ENCODE assay signal across 28 cellular contexts in genomic region chr2:66281980-66282379, GRCh38.
"Had no signal": no experiment of that assay in that cellular context is flagged by ENCODE, and none has a peak within 500 bp of the region (broad histone marks: within the 10 kb centered on the region; RNA-seq: fewer than 3 reads in every experiment).

No MANE protein-coding gene starts in this region.

- H3K4me2 ChIP-seq: neural progenitor cell had no signal

- H3K27me3 ChIP-seq: neural progenitor cell, ovary, right lobe of liver, sigmoid colon, stomach, thyroid gland, tibial nerve, upper lobe of right lung, uterus had no signal

- H3K4me1 Mint-ChIP-seq: natural killer cell; nephron; neural progenitor cell; stimulated activated effector memory CD8-positive, alpha-beta T cell treated with anti-CD3 and anti-CD28 coated beads, Interleukin-12 subunit alpha, Interleukin-12 subunit beta, amount 100 ng/mL, for 72 hours; stimulated activated naive B cell treated with anti-CD40 and anti-IgM and Interleukin-4, amounts not matched to agents 10 μg/mL and 1 μg/mL and 100 μg/mL, for 72 hours had no signal

- H3K27me3 Mint-ChIP-seq: progenitor cell of endocrine pancreas; stimulated activated naive CD8-positive, alpha-beta T cell treated with anti-CD3 and anti-CD28 coated beads, Interleukin-15, Interleukin-2, amounts not matched to agents 100 ng/mL and 50 ng/mL, for 24 hours; type B pancreatic cell had no signal

- H3K36me3 ChIP-seq: neural progenitor cell, ovary, right lobe of liver, sigmoid colon, stomach, thoracic aorta, thyroid gland, tibial nerve, upper lobe of right lung, uterus had no signal

- H3K9ac ChIP-seq: neural progenitor cell, parathyroid adenoma had no signal

- DNase-seq: natural killer cell; occipital lobe; ovary; posterior cingulate gyrus; psoas muscle; right cardiac atrium; right lobe of liver; sigmoid colon; small intestine; stimulated activated CD4-positive, alpha-beta T cell treated with anti-CD3 and anti-CD28 coated beads, Interleukin-15, amount 100 ng/mL, for 24 hours; stimulated activated CD4-positive, alpha-beta T cell treated with anti-CD3 and anti-CD28 coated beads, Interleukin-2, amount 100 ng/mL, for 24 hours; stimulated activated CD4-positive, alpha-beta T cell treated with anti-CD3 and anti-CD28 coated beads, Interleukin-2, amount 100 ng/mL, for 48 hours; stimulated activated CD4-positive, alpha-beta T cell treated with anti-CD3 and anti-CD28 coated beads, Interleukin-4, amount 100 ng/mL, for 24 hours; stimulated activated naive B cell treated with anti-CD40 and anti-IgM and Interleukin-4, amounts not matched to agents 10 μg/mL and 1 μg/mL and 100 μg/mL, for 72 hours; stimulated activated naive CD4-positive, alpha-beta T cell treated with Interleukin-2 at 50 U/mL for 16 hours; stomach; thyroid gland; upper lobe of right lung; uterus had no signal

- H3K4me3 Mint-ChIP-seq: natural killer cell; nephron; neural progenitor cell; stimulated activated effector memory CD8-positive, alpha-beta T cell treated with anti-CD3 and anti-CD28 coated beads, Interleukin-12 subunit alpha, Interleukin-12 subunit beta, amount 100 ng/mL, for 72 hours; stimulated activated naive B cell treated with anti-CD40 and anti-IgM and Interleukin-4, amounts not matched to agents 10 μg/mL and 1 μg/mL and 100 μg/mL, for 72 hours; stimulated activated naive CD8-positive, alpha-beta T cell treated with anti-CD3 and anti-CD28 coated beads, Interleukin-15, Interleukin-2, amounts not matched to agents 100 ng/mL and 50 ng/mL, for 24 hours; type B pancreatic cell had no signal

- H3K4me1 ChIP-seq: neural progenitor cell, parathyroid adenoma, psoas muscle, right lobe of liver, stomach, tibial nerve, upper lobe of right lung, uterus had no signal

- H3K27ac Mint-ChIP-seq: natural killer cell; nephron; neural progenitor cell; progenitor cell of endocrine pancreas; stimulated activated effector memory CD8-positive, alpha-beta T cell treated with anti-CD3 and anti-CD28 coated beads, Interleukin-12 subunit alpha, Interleukin-12 subunit beta, amount 100 ng/mL, for 72 hours; stimulated activated naive B cell treated with anti-CD40 and anti-IgM and Interleukin-4, amounts not matched to agents 10 μg/mL and 1 μg/mL and 100 μg/mL, for 72 hours; stimulated activated naive CD8-positive, alpha-beta T cell treated with anti-CD3 and anti-CD28 coated beads, Interleukin-15, Interleukin-2, amounts not matched to agents 100 ng/mL and 50 ng/mL, for 24 hours; type B pancreatic cell had no signal

- H3K27ac ChIP-seq: neural progenitor cell, ovary, parathyroid adenoma, psoas muscle, right lobe of liver, sigmoid colon, stomach, thoracic aorta, thyroid gland, tibial nerve, upper lobe of right lung, uterus had no signal

- H3K79me2 ChIP-seq: parathyroid adenoma had no signal

- ATAC-seq: natural killer cell; psoas muscle; right cardiac atrium; right lobe of liver; stimulated activated effector memory CD8-positive, alpha-beta T cell treated with anti-CD3 and anti-CD28 coated beads, Interleukin-12 subunit alpha, Interleukin-12 subunit beta, amount 100 ng/mL, for 72 hours; stimulated activated naive B cell treated with anti-CD40 and anti-IgM and Interleukin-4, amounts not matched to agents 10 μg/mL and 1 μg/mL and 100 μg/mL, for 72 hours; upper lobe of right lung had no signal

- H3K9me3 Mint-ChIP-seq: nephron had no signal

- H3K36me3 Mint-ChIP-seq: natural killer cell; neural progenitor cell; stimulated activated effector memory CD8-positive, alpha-beta T cell treated with anti-CD3 and anti-CD28 coated beads, Interleukin-12 subunit alpha, Interleukin-12 subunit beta, amount 100 ng/mL, for 72 hours; stimulated activated naive B cell treated with anti-CD40 and anti-IgM and Interleukin-4, amounts not matched to agents 10 μg/mL and 1 μg/mL and 100 μg/mL, for 72 hours had no signal

- H3K4me3 ChIP-seq: neural progenitor cell, ovary, psoas muscle, right lobe of liver, sigmoid colon, stomach, thoracic aorta, thyroid gland, tibial nerve, upper lobe of right lung, uterus had no signal
